ENCODE assay signal across 27 cellular contexts in genomic region chr1:32903991-32904776, GRCh38. TPM values are rescaled to one million over a fixed set of nuclear protein-coding genes. Genes with fewer than 3 reads are reported as not detected.
A peak's percentile ranks its signal among the peaks of the same experiment; 100 is the strongest.
DNase-seq lines count a peak whose midpoint lies in the region; ATAC-seq and TF ChIP-seq lines count a peak whose summit lies in the region.
"Had no signal": no experiment of that assay in that cellular context is flagged by ENCODE, and none has a peak within 500 bp of the region (broad histone marks: within the 10 kb centered on the region; RNA-seq: fewer than 3 reads in every experiment).

No MANE protein-coding gene starts in this region.

- DNase-seq in SK-N-SH, result peak; percentile 7
- DNase-seq in body of pancreas, result peak; percentile 75 to 89 (median 85)
- DNase-seq in mucosa of descending colon, result peak; percentile 82 to 89 (median 84)
- no peak for DNase-seq in HFFc6
- no peak for DNase-seq in esophagus squamous epithelium (lab: John Stamatoyannopoulos, UW)
- no peak for DNase-seq in WTC11 (ENCODE audit: low spot score)
- DNase-seq: activated CD4-positive, alpha-beta T cell treated with anti-CD3 and anti-CD28 coated beads, Interleukin-2, amount 50 U/mL, for 4 hours; activated naive CD4-positive, alpha-beta T cell treated with Interleukin-2 at 50 U/mL for 16 hours; amniotic stem cell; BE2C; central memory CD4-positive, alpha-beta T cell; effector memory CD8-positive, alpha-beta T cell; MM.1S; NCI-H146; NCI-H2227 treated with DMSO at 0.1 percent for 48 hours; psoas muscle; stimulated activated CD4-positive, alpha-beta T cell treated with anti-CD3 and anti-CD28 coated beads, Interleukin-2, amount 100 ng/mL, for 48 hours; stimulated activated naive CD4-positive, alpha-beta T cell treated with Interleukin-2 at 50 U/mL for 16 hours had no signal

- POLR2A ChIA-PET in SK-N-SH (lab: Yijun Ruan, JAX) (no interaction called here), WTC11 (lab: Charles Lee) (no interaction called here)

- H3K4me1 ChIP-seq in SK-N-SH (ENCODE audit: control insufficient read depth in 1 of 2, insufficient read depth in 2 of 2, low read depth in 1 of 2, low read length in 1 of 2) (peaks cover 0 to 11% of the 10 kb centered on the region in 2 experiments; a peak in 1 of 4 replicates), body of pancreas (peaks cover 33% of the 10 kb centered on the region), mucosa of descending colon (ENCODE audit: low read depth) (peaks cover 15% of the 10 kb centered on the region), esophagus squamous epithelium (peaks cover 9 to 33% (median 20%) of the 10 kb centered on the region in 3 donors)
- H3K4me1 ChIP-seq: BE2C, psoas muscle had no signal

- no peak for TF ChIP-seq POLR2A in body of pancreas (IDR thresholded peaks at IDR 0.05)
- TF ChIP-seq POLR2A in esophagus squamous epithelium (IDR thresholded peaks at IDR 0.05), result no peak

- no peak overlapping the region for H3K9ac ChIP-seq in SK-N-SH
- H3K9ac ChIP-seq: neural progenitor cell had no signal

- ATAC-seq in SK-N-SH treated with all-trans-retinoic acid at 6 μM for 48 hours (no peak), body of pancreas (peak; percentile 76), mucosa of descending colon (peak; percentile 81), GM18867 (IDR thresholded peaks at IDR 0.05; ENCODE audit: unreplicated experiment) (no peak), WTC11 (no peak)
- ATAC-seq: effector memory CD8-positive, alpha-beta T cell; psoas muscle had no signal

- H3K27ac ChIP-seq in SK-N-SH (ENCODE audit: low read depth in 2 of 2, low read length in 1 of 2), result no peak overlapping the region
- peak overlapping the region; percentile 28 to 77 (median 60) for H3K27ac ChIP-seq in body of pancreas
- no peak overlapping the region for H3K27ac ChIP-seq in esophagus squamous epithelium
- H3K27ac ChIP-seq: neural progenitor cell, psoas muscle had no signal

- H3K27me3 Mint-ChIP-seq in HFFc6 (ENCODE audit: insufficient read depth) (peaks cover 6% of the 10 kb centered on the region), WTC11 (ENCODE audit: low read depth) (peaks cover 48% of the 10 kb centered on the region)

- H3K27me3 ChIP-seq in SK-N-SH (ENCODE audit: insufficient read depth), result peaks cover 7% of the 10 kb centered on the region; the same call in 1 of the 2 replicates
- H3K27me3 ChIP-seq in body of pancreas, result no peaks in the 10 kb centered on the region
- H3K27me3 ChIP-seq in esophagus squamous epithelium, result peaks cover 0 to 28% (median 0%) of the 10 kb centered on the region in 4 donors

- CTCF ChIA-PET in SK-N-SH (lab: Yijun Ruan, JAX) (interaction anchor here (0.7 to 1.4 kb wide), 7 partner anchors 11 to 182 kb away, joined by 3 to 9 read pairs (median 3); no protein-coding TSS in a partner anchor), WTC11 (lab: Charles Lee) (interaction anchor here (1.0 to 1.9 kb wide), 4 partner anchors 11 to 28 kb away, joined by 3 to 10 read pairs (median 4); no protein-coding TSS in a partner anchor)

- H3K36me3 ChIP-seq in SK-N-SH (replicated peaks in 1 of 2; ENCODE audit: control insufficient read depth in 1 of 2, insufficient read depth in 2 of 2, low read length in 1 of 2) (no peaks in the 10 kb centered on the region), body of pancreas (replicated peaks in 1 of 2; ENCODE audit: insufficient read depth in 1 of 2, low read depth in 2 of 2) (no peaks in the 10 kb centered on the region), mucosa of descending colon (ENCODE audit: low read depth) (no peaks in the 10 kb centered on the region), esophagus squamous epithelium (no peaks in the 10 kb centered on the region)
- H3K36me3 ChIP-seq: BE2C, neural progenitor cell, tibial nerve had no signal

- no peak overlapping the region for H3K4me3 Mint-ChIP-seq in HFFc6
- H3K4me3 Mint-ChIP-seq in WTC11, result no peak overlapping the region
- H3K4me3 Mint-ChIP-seq: effector memory CD8-positive, alpha-beta T cell; mesothelial cell of epicardium; neural progenitor cell had no signal

- no peak overlapping the region for H2AFZ ChIP-seq in SK-N-SH (ENCODE audit: low read depth)
- H2AFZ ChIP-seq: neural progenitor cell had no signal

- peaks cover 2% of the 10 kb centered on the region for H3F3A ChIP-seq in SK-N-SH (replicated peaks; ENCODE audit: insufficient read depth)

- H3K36me3 Mint-ChIP-seq in HFFc6 (ENCODE audit: low read depth) (no peaks in the 10 kb centered on the region), WTC11 (no peaks in the 10 kb centered on the region)
- H3K36me3 Mint-ChIP-seq: mesothelial cell of epicardium, neural progenitor cell had no signal

- H4K20me1 ChIP-seq in SK-N-SH (ENCODE audit: insufficient read depth), result no peaks in the 10 kb centered on the region

- H3K4me3 ChIP-seq in SK-N-SH (ENCODE audit: low read depth in 2 of 2, low read length in 1 of 2) (no peak overlapping the region), body of pancreas (no peak overlapping the region), mucosa of descending colon (no peak overlapping the region), esophagus squamous epithelium (no peak overlapping the region)
- H3K4me3 ChIP-seq: neural progenitor cell, psoas muscle, smooth muscle cell, tibial nerve had no signal

- no peaks in the 10 kb centered on the region for H3K79me2 ChIP-seq in SK-N-SH (ENCODE audit: insufficient read depth)

- H3K9me3 Mint-ChIP-seq in HFFc6, result no peaks in the 10 kb centered on the region
- no peaks in the 10 kb centered on the region for H3K9me3 Mint-ChIP-seq in WTC11
- H3K9me3 Mint-ChIP-seq: effector memory CD8-positive, alpha-beta T cell; mesothelial cell of epicardium had no signal

- no peak overlapping the region for H3K27ac Mint-ChIP-seq in HFFc6
- no peak overlapping the region for H3K27ac Mint-ChIP-seq in WTC11
- H3K27ac Mint-ChIP-seq: effector memory CD8-positive, alpha-beta T cell; mesothelial cell of epicardium; neural progenitor cell had no signal

- H3K9me3 ChIP-seq in SK-N-SH, result no peaks in the 10 kb centered on the region
- H3K9me3 ChIP-seq in body of pancreas, result no peaks in the 10 kb centered on the region
- H3K9me3 ChIP-seq in mucosa of descending colon, result no peaks in the 10 kb centered on the region
- no peaks in the 10 kb centered on the region for H3K9me3 ChIP-seq in esophagus squamous epithelium
- H3K9me3 ChIP-seq: BE2C, psoas muscle, tibial nerve had no signal

- H3K9me2 ChIP-seq in SK-N-SH, result no peaks in the 10 kb centered on the region

- no peak for TF ChIP-seq EP300 in SK-N-SH (IDR thresholded peaks at IDR 0.05; ENCODE audit: borderline replicate concordance in 1 of 2, low read depth in 1 of 2, low read length in 1 of 2)

- H3K4me1 Mint-ChIP-seq in HFFc6 (ENCODE audit: low read depth) (no peaks in the 10 kb centered on the region), WTC11 (peaks cover 9% of the 10 kb centered on the region)

- intact Hi-C loops in body of pancreas (cut with DNase I) (no loop called here), mucosa of descending colon (cut with DNase I, micrococcal nuclease) (no loop called here), esophagus squamous epithelium (cut with DNase I) (no loop called here)

- no peak for TF ChIP-seq RAD21 in SK-N-SH (IDR thresholded peaks at IDR 0.05; ENCODE audit: low read length)

- no peak for TF ChIP-seq CTCF in SK-N-SH (IDR thresholded peaks at IDR 0.05)
- no peak for TF ChIP-seq CTCF in body of pancreas (IDR thresholded peaks at IDR 0.05)
- TF ChIP-seq CTCF in mucosa of descending colon (IDR thresholded peaks at IDR 0.05), result no peak
- no peak for TF ChIP-seq CTCF in HFFc6 (IDR thresholded peaks at IDR 0.05)
- no peak for TF ChIP-seq CTCF in esophagus squamous epithelium (IDR thresholded peaks at IDR 0.05)
- TF ChIP-seq CTCF in WTC11 (IDR thresholded peaks at IDR 0.05), result no peak

- WGBS in SK-N-SH (ENCODE audit: low lambda C conversion rate), result 62% methylated on average over 3 of the region's 3 CpGs
- WGBS in body of pancreas, 2 donors, result 48 to 71% methylated on average over 3 of the region's 3 CpGs
- WGBS in esophagus squamous epithelium, 2 donors, result 70 to 78% methylated on average over 3 of the region's 3 CpGs

- H3K4me2 ChIP-seq in SK-N-SH, result no peak overlapping the region
- H3K4me2 ChIP-seq: neural progenitor cell, smooth muscle cell had no signal

TF ChIP-seq in SK-N-SH, 30 proteins besides CTCF, POLR2A, EP300 and RAD21 (continues in another document):
- TF ChIP-seq YY1 (IDR thresholded peaks at IDR 0.05; ENCODE audit: low read depth), result no peak

TF ChIP-seq in WTC11, 78 proteins besides CTCF, POLR2A, EP300 and RAD21 (continues in another document):
- TF ChIP-seq ZNF138 (CRISPR knock-in tag; conservative IDR thresholded peaks at IDR 0.05) (no peak), TP53 (CRISPR knock-in tag; IDR thresholded peaks at IDR 0.05) (no peak)

RNA-seq across cellular contexts. Expression of gene TMEM54, which starts 3.0 kb away (rescaled TPM):
- 54.5 and 66.6 TPM in 2 replicates for polyA plus RNA-seq in SK-N-SH (2012; rRNA removed)
- 26.6 and 45.6 TPM in 2 replicates for polyA plus RNA-seq in SK-N-SH (2012; cell fraction: cytosol; rRNA removed)
- 21.9 and 32.8 TPM in 2 replicates for polyA plus RNA-seq in SK-N-SH (2012; cell fraction: nucleus; rRNA removed)
- 10 to 100 TPM; 40.2 to 41.2 TPM for total RNA-seq in body of pancreas
- total RNA-seq in mucosa of descending colon, result 100 to 1,000 TPM; 426 to 995 (median 483) TPM
- total RNA-seq in HFFc6 (2021; fragmentation: NEBNext Ultra II Directional; extraction: Animal tissue kit (Norgen Biotek cat#: 25700)), result 10 to 100 TPM; 23.4 to 31.4 (median 25.8) TPM
- total RNA-seq in esophagus squamous epithelium, result 100 to 1,000 TPM; 151 to 255 (median 178) TPM
- total RNA-seq in WTC11 (2021), result 20.7 to 29.0 TPM (median 24.9 TPM) in 3 replicates
- total RNA-seq: T-helper 2 cell treated with Interferon-gamma antibody and Interleukin-4, amounts not matched to agents 100 ng/mL and 5 ng/mL, for 36 hours had no signal

RNA-seq across cellular contexts. Expression of gene HPCA, which starts 17.9 kb away (rescaled TPM):
- not detected in 2 replicates for polyA plus RNA-seq in SK-N-SH (2012; rRNA removed)
- 0.01 and 0.14 TPM in 2 replicates for polyA plus RNA-seq in SK-N-SH (2012; cell fraction: cytosol; rRNA removed)
- polyA plus RNA-seq in SK-N-SH (2012; cell fraction: nucleus; rRNA removed), result 0.14 and 0.27 TPM in 2 replicates
- not detected for total RNA-seq in body of pancreas
- total RNA-seq in mucosa of descending colon, result 1 to 10 TPM; 1.1 to 2.0 (median 1.1) TPM
- total RNA-seq in HFFc6 (2021; fragmentation: NEBNext Ultra II Directional; extraction: Animal tissue kit (Norgen Biotek cat#: 25700)), result under 1 TPM in 1 of 6 experiments, not detected in 5; 0.23 TPM
- not detected for total RNA-seq in esophagus squamous epithelium
- total RNA-seq in WTC11 (2021), result 1.5 to 2.2 TPM (median 1.9 TPM) in 3 replicates
- total RNA-seq: A172, psoas muscle, SK-MEL-5, smooth muscle cell, tibial nerve had no signal
- polyA plus RNA-seq: smooth muscle cell had no signal

RNA-seq across cellular contexts. Expression of gene FNDC5, which starts 33.5 kb away (rescaled TPM):
- 0.59 and 0.94 TPM in 2 replicates for polyA plus RNA-seq in SK-N-SH (2012; rRNA removed)
- polyA plus RNA-seq in SK-N-SH (2012; cell fraction: cytosol; rRNA removed), result 0.66 and 1.00 TPM in 2 replicates
- 2.2 and 2.5 TPM in 2 replicates for polyA plus RNA-seq in SK-N-SH (2012; cell fraction: nucleus; rRNA removed)
- total RNA-seq in body of pancreas (not detected), mucosa of descending colon (under 1 TPM; 0.38 to 0.51 (median 0.41) TPM), esophagus squamous epithelium (under 1 TPM in 2 of 4 donors, not detected in 2; 0.44 to 0.76 TPM), WTC11 (2021) (1.2 to 1.6 TPM (median 1.4 TPM) in 3 replicates)
- under 1 TPM; 0.28 to 0.90 (median 0.58) TPM for total RNA-seq in HFFc6 (2021; fragmentation: NEBNext Ultra II Directional; extraction: Animal tissue kit (Norgen Biotek cat#: 25700))
- total RNA-seq: A172; smooth muscle cell; T-helper 2 cell treated with Interferon-gamma antibody and Interleukin-4, amounts not matched to agents 100 ng/mL and 5 ng/mL, for 36 hours had no signal
- polyA plus RNA-seq: smooth muscle cell had no signal

Comparison
In these comparisons a context has a peak if more than half of its experiments do, and no peak if none do; other contexts are left out.
1. DNase-seq: peak in SK-N-SH (single experiment), body of pancreas (4 of 4) and mucosa of descending colon (3 of 3); none in HFFc6 (single experiment), esophagus squamous epithelium (single experiment) and WTC11 (single experiment).
2. H3K27ac ChIP-seq: peak in body of pancreas (4 of 4); none in SK-N-SH (0 of 2) and esophagus squamous epithelium (0 of 4).
3. ATAC-seq: peak in body of pancreas (single experiment) and mucosa of descending colon (single experiment); none in SK-N-SH treated with all-trans-retinoic acid at 6 μM for 48 hours (single experiment), GM18867 (single experiment) and WTC11 (single experiment).